ENCODE assay signal across 8 cellular contexts in genomic region chr15:89999676-90000174, GRCh38. TPM values are rescaled to one million over a fixed set of nuclear protein-coding genes. Genes with fewer than 3 reads are reported as not detected.
DNase-seq lines count a peak whose midpoint lies in the region; ATAC-seq, FAIRE-seq and TF ChIP-seq lines count a peak whose summit lies in the region.

No MANE protein-coding gene starts in this region.

- no peak for FAIRE-seq in D721Med (lab: Jason Lieb, UNC)

- H2AFZ ChIP-seq in PC-9 (no peak overlapping the region), neural progenitor cell (replicated peaks) (no peak overlapping the region)

- H3K4me1 ChIP-seq in BLaER1 (peaks cover 52% of the 10 kb centered on the region), PC-9 (replicated peaks; ENCODE audit: insufficient read depth) (peaks cover 64% of the 10 kb centered on the region), neural progenitor cell (peaks cover 29% of the 10 kb centered on the region)

- peaks cover 41% of the 10 kb centered on the region for H3K4me1 Mint-ChIP-seq in neural progenitor cell

- POLR2A ChIA-PET in PC-9 (lab: Charles Lee; ENCODE audit: unreplicated experiment): no interaction called here

- no peaks in the 10 kb centered on the region for H3K27me3 ChIP-seq in BLaER1
- H3K27me3 ChIP-seq in PC-9 (ENCODE audit: insufficient read depth, low read depth): no peaks in the 10 kb centered on the region
- H3K27me3 ChIP-seq in neural progenitor cell: no peaks in the 10 kb centered on the region

- CTCF ChIA-PET in PC-9 (lab: Charles Lee): no interaction called here

- no peaks in the 10 kb centered on the region for H3K36me3 Mint-ChIP-seq in neural progenitor cell

- H4K20me1 ChIP-seq in BLaER1 (0 out of 2 replicates have a peak, but pooled peaks cover 17% of the 10 kb centered on the region), PC-9 (ENCODE audit: insufficient read depth) (no peaks in the 10 kb centered on the region), neural progenitor cell (ENCODE audit: low read depth) (peaks cover 22% of the 10 kb centered on the region)

- H3K27me3 Mint-ChIP-seq in neural progenitor cell (ENCODE audit: insufficient read depth, low read depth): peaks cover 5% of the 10 kb centered on the region

- DNase-seq in PC-9 (no peak), fibroblast of gingiva (ENCODE audit: low read depth) (peak; percentile 31), neural progenitor cell (ENCODE audit: low spot score) (peak; percentile 85), NCI-H2081 treated with DMSO at 0.1 percent for 48 hours (lab: John Stamatoyannopoulos, UW) (no peak), D721Med (ENCODE audit: insufficient read length, low spot score) (no peak), germinal center (ENCODE audit: low spot score) (no peak)

- H3K36me3 ChIP-seq in BLaER1 (0 out of 2 replicates have a peak, but pooled peaks cover 5% of the 10 kb centered on the region), PC-9 (ENCODE audit: low read depth) (no peaks in the 10 kb centered on the region), neural progenitor cell (no peaks in the 10 kb centered on the region)

- H3K79me2 ChIP-seq in PC-9 (ENCODE audit: low read depth): peaks cover 31% of the 10 kb centered on the region
- peaks cover 37% of the 10 kb centered on the region for H3K79me2 ChIP-seq in neural progenitor cell (ENCODE audit: low read depth)

- no peaks in the 10 kb centered on the region for H3K9me3 ChIP-seq in BLaER1
- no peaks in the 10 kb centered on the region for H3K9me3 ChIP-seq in PC-9 (ENCODE audit: insufficient read depth, low read depth)
- H3K9me3 ChIP-seq in neural progenitor cell (ENCODE audit: low read depth): no peaks in the 10 kb centered on the region

- peak overlapping the region; percentile 46 for H3K27ac Mint-ChIP-seq in neural progenitor cell

- H3K9me2 ChIP-seq in PC-9 (ENCODE audit: insufficient read depth): no peaks in the 10 kb centered on the region

- peaks cover 53% of the 10 kb centered on the region for H3F3A ChIP-seq in PC-9 (ENCODE audit: insufficient read depth, low read depth)
- H3F3A ChIP-seq in neural progenitor cell (ENCODE audit: low read depth): peaks cover 55% of the 10 kb centered on the region

- peak overlapping the region; percentile 84 for H3K4me3 Mint-ChIP-seq in neural progenitor cell

- intact Hi-C loops in PC-9 (cut with micrococcal nuclease; ENCODE audit: unreplicated experiment): loop anchor here (5.0 kb wide), 2 partner anchors 73 to 87 kb away; partner anchors contain the start of gene ARPIN

- no peak for TF ChIP-seq CTCF in PC-9 (conservative IDR thresholded peaks at IDR 0.05)
- no peak for TF ChIP-seq CTCF in neural progenitor cell (IDR thresholded peaks at IDR 0.05)
- TF ChIP-seq CTCF in D721Med (IDR thresholded peaks at IDR 0.05; ENCODE audit: insufficient read depth, missing control alignments): no peak

- H3K27ac ChIP-seq in BLaER1 (peak overlapping the region; percentile 94), PC-9 (peak overlapping the region; percentile 90), neural progenitor cell (peak overlapping the region; percentile 76)

- no TSS peak for BruUV-seq in PC-9 (replicated peaks; lab: Mats Ljungman, UMichigan)

- H3K9ac ChIP-seq in BLaER1 (peak overlapping the region; percentile 91), neural progenitor cell (peak overlapping the region; percentile 22)

- peak overlapping the region; percentile 97 for H3K4me2 ChIP-seq in BLaER1
- H3K4me2 ChIP-seq in PC-9: peak overlapping the region; percentile 67
- peak overlapping the region; percentile 80 for H3K4me2 ChIP-seq in neural progenitor cell

- H3K9me3 Mint-ChIP-seq in neural progenitor cell: no peaks in the 10 kb centered on the region

- H3K4me3 ChIP-seq in BLaER1 (peak overlapping the region; percentile 80; the same call in 1 of the 2 replicates), PC-9 (no peak overlapping the region), neural progenitor cell (peak overlapping the region; percentile 66)

- ATAC-seq in HG03432 (IDR thresholded peaks at IDR 0.05; ENCODE audit: unreplicated experiment): no peak

RNA-seq across cellular contexts. Expression of gene ZNF710, which starts 1.4 kb away (rescaled TPM):
- total RNA-seq in PC-9 (2021): 23.4 and 25.2 TPM in 2 replicates
- 14.9 and 29.6 TPM in 2 replicates for total RNA-seq in neural progenitor cell (ENCODE audit: low replicate concordance)

Comparison
In these comparisons a context has a peak if more than half of its experiments do, and no peak if none do; other contexts are left out.
1. DNase-seq: peak in fibroblast of gingiva (single experiment) and neural progenitor cell (single experiment); none in PC-9 (0 of 2), NCI-H2081 treated with DMSO at 0.1 percent for 48 hours (single experiment), D721Med (single experiment) and germinal center (single experiment).
2. Peak in every context shown above with its lines, with median percentiles within 50 percentile points of each other: H3K27ac ChIP-seq and H3K4me2 ChIP-seq.